Comparison of ENCODE assay signal across 8 cellular contexts in genomic region chr2:121699421-121700328, GRCh38. TPM values are rescaled to one million over a fixed set of nuclear protein-coding genes. Genes with fewer than 3 reads are reported as not detected.
DNase-seq lines count a peak whose midpoint lies in the region; ATAC-seq and TF ChIP-seq lines count a peak whose summit lies in the region.

No MANE protein-coding gene starts in this region.

- intact Hi-C loops in CD4-positive, alpha-beta T cell (cut with DNase I, micrococcal nuclease): loop anchor here (1.0 to 5.0 kb wide), 3 partner anchors 47 to 167 kb away; partner anchors contain the start of genes CLASP1 (in 1 of the 2) and RNU4ATAC (in 1 of the 2)
- intact Hi-C loops in left colon (cut with DNase I, micrococcal nuclease): no loop called here
- intact Hi-C loops in vagina (cut with DNase I): no loop called here

- no peaks in the 10 kb centered on the region for H3K9me3 ChIP-seq in CD4-positive, alpha-beta T cell (ENCODE audit: control insufficient read depth, low read length)
- H3K9me3 ChIP-seq in T-helper 17 cell (ENCODE audit: control insufficient read depth, low read length, poor library complexity, severe bottlenecking) (no peaks in the 10 kb centered on the region), vagina (no peaks in the 10 kb centered on the region)

- no peaks in the 10 kb centered on the region for H3K36me3 ChIP-seq in vagina

- H3K4me1 Mint-ChIP-seq in CD4-positive, alpha-beta T cell (ENCODE audit: low read depth): peaks cover 38% of the 10 kb centered on the region
- peaks cover 28% of the 10 kb centered on the region for H3K4me1 Mint-ChIP-seq in T-helper 17 cell

- peak; percentile 94 for ATAC-seq in CD4-positive, alpha-beta T cell (ENCODE audit: poor library complexity)
- ATAC-seq in GM21381 (IDR thresholded peaks at IDR 0.05; ENCODE audit: unreplicated experiment) (peak; percentile 99), T-helper 17 cell (peak; percentile 96), left colon (peak; percentile 48)

- H3K4me3 ChIP-seq in vagina: no peak overlapping the region

- TF ChIP-seq POLR2A in vagina (IDR thresholded peaks at IDR 0.05): no peak

- CTCF ChIA-PET in CD4-positive, alpha-beta T cell (lab: Charles Lee): interaction anchor here (1.1 to 2.8 kb wide), 4 partner anchors 19 to 50 kb away, joined by 3 to 11 read pairs (median 8); partner anchors contain the start of genes CLASP1 and NIFK

- peak overlapping the region; percentile 75 for H3K4me3 Mint-ChIP-seq in CD4-positive, alpha-beta T cell
- H3K4me3 Mint-ChIP-seq in T-helper 17 cell: peak overlapping the region; percentile 93

- TF ChIP-seq CTCF in CD4-positive, alpha-beta T cell (IDR thresholded peaks at IDR 0.05): no peak
- TF ChIP-seq CTCF in vagina (IDR thresholded peaks at IDR 0.05): no peak

- no peaks in the 10 kb centered on the region for H3K9me3 Mint-ChIP-seq in CD4-positive, alpha-beta T cell

- H3K27me3 ChIP-seq in CD4-positive, alpha-beta T cell (ENCODE audit: control insufficient read depth, insufficient read depth, low read length): no peaks in the 10 kb centered on the region
- no peaks in the 10 kb centered on the region for H3K27me3 ChIP-seq in vagina

- no peaks in the 10 kb centered on the region for H3K27me3 Mint-ChIP-seq in CD4-positive, alpha-beta T cell
- H3K27me3 Mint-ChIP-seq in T-helper 17 cell: no peaks in the 10 kb centered on the region

- peak; percentile 63 to 86 (median 72) for DNase-seq in CD4-positive, alpha-beta T cell
- DNase-seq in HPDE6-E6E7 (ENCODE audit: extremely low spot score): peak; percentile 97
- DNase-seq in T-helper 17 cell: peak; percentile 57 to 80 (median 65)
- peak; percentile 84 for DNase-seq in amniotic epithelial cell (ENCODE audit: low read depth)
- DNase-seq in left colon: peak; percentile 29 to 31
- peak; percentile 74 to 84 for DNase-seq in stimulated activated CD8-positive, alpha-beta memory T cell treated with anti-CD3 and anti-CD28 coated beads, Interleukin-15, amount 100 ng/mL, for 4 hours (ENCODE audit: low read depth in 2 of 2)
- no peak for DNase-seq in vagina (ENCODE audit: extremely low spot score in 2 of 2)

- peak overlapping the region; percentile 58 for H3K27ac ChIP-seq in CD4-positive, alpha-beta T cell (ENCODE audit: low read depth, low read length)
- no peak overlapping the region for H3K27ac ChIP-seq in vagina

- no peaks in the 10 kb centered on the region for H3K36me3 Mint-ChIP-seq in CD4-positive, alpha-beta T cell (ENCODE audit: low read depth)
- peaks cover 2% of the 10 kb centered on the region for H3K36me3 Mint-ChIP-seq in T-helper 17 cell (ENCODE audit: low read depth)

- peaks cover 12% of the 10 kb centered on the region for H3K4me1 ChIP-seq in vagina

- peak overlapping the region; percentile 88 for H3K27ac Mint-ChIP-seq in CD4-positive, alpha-beta T cell
- H3K27ac Mint-ChIP-seq in T-helper 17 cell: peak overlapping the region; percentile 99

- POLR2A ChIA-PET in CD4-positive, alpha-beta T cell (lab: Charles Lee): interaction anchor here (0.8 to 3.2 kb wide), 4 partner anchors 37 to 169 kb away, joined by 3 to 48 read pairs (median 11); partner anchors contain the start of genes CLASP1, NIFK and RNU4ATAC

RNA-seq across cellular contexts. Expression of gene NIFK, which starts 37.0 kb away (rescaled TPM):
- 10 to 100 TPM; 43.6 to 47.7 TPM for total RNA-seq in CD4-positive, alpha-beta T cell
- 10 to 100 TPM; 30.2 to 31.9 TPM for total RNA-seq in T-helper 17 cell
- 10 to 100 TPM; 28.6 to 30.1 TPM for total RNA-seq in left colon
- total RNA-seq in vagina: 33.1 TPM

RNA-seq across cellular contexts. Expression of gene CLASP1, which starts 50.4 kb away (rescaled TPM):
- total RNA-seq in CD4-positive, alpha-beta T cell: 10 to 100 TPM; 58.0 to 58.5 TPM
- total RNA-seq in T-helper 17 cell (10 to 100 TPM; 63.4 to 69.5 TPM), left colon (10 to 100 TPM; 33.8 to 36.1 TPM), vagina (90.4 TPM)

RNA-seq across cellular contexts. Expression of gene TSN, which starts 55.8 kb away (rescaled TPM):
- 10 to 100 TPM; 49.1 to 50.9 TPM for total RNA-seq in CD4-positive, alpha-beta T cell
- total RNA-seq in T-helper 17 cell (10 to 100 TPM; 37.0 to 55.9 TPM), left colon (10 to 100 TPM; 40.3 to 44.0 TPM), vagina (35.4 TPM)

Comparison
In these comparisons a context has a peak if more than half of its experiments do, and no peak if none do; other contexts are left out.
1. ATAC-seq: peak in every context shown above with its lines; median percentile 99 in GM21381; 96 in T-helper 17 cell; 94 in CD4-positive, alpha-beta T cell; 48 in left colon.
2. DNase-seq: peak in CD4-positive, alpha-beta T cell (10 of 10), HPDE6-E6E7 (single experiment), T-helper 17 cell (3 of 3), amniotic epithelial cell (single experiment), left colon (2 of 2) and stimulated activated CD8-positive, alpha-beta memory T cell treated with anti-CD3 and anti-CD28 coated beads, Interleukin-15, amount 100 ng/mL, for 4 hours (2 of 2); none in vagina (0 of 2).
3. intact Hi-C loops: an anchor here in CD4-positive, alpha-beta T cell (1.0 to 5.0 kb wide); none called in left colon and vagina.